Comparison of ENCODE assay signal across 8 cellular contexts in the genomic region with DNA sequence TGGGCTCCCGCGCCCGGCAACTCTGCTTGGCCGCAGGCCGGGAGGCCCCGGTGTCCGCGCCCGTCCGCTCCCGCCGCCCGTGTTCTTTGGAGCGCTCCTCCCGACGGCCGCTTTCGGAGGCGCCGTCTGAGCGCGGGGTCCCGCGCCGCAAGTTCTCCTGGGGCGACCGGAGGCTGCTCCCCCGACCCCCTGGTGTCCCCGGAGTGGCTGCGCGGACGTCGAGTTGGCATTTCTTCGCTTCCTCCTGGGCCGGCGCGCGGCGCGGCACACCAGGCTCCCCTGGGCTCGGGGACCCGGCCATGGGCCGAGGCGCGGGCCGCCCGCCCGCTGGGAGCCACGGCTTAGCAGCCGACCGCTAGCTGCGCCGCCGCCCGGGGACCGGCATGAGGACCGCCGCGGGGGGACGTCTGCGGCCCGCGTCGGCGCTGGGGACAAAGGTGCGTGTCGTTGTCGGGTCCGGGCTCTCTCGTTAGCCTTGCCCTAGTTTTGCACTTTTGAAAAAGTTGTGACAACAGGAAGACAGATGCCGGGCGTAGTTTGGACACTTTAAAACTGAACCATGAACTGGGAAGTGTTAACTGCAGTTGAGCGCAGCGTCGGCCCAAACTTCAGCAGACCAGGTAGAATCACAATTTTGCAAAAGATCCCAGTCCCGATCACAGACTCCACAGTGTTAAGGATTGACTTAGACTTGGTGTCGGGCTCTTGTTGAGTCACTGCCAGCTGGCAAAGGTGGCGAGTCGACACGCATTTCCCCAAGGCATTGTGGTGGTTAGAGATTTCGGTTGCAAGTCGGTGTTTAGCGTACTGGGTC. TPM values are rescaled to one million over a fixed set of nuclear protein-coding genes. Genes with fewer than 3 reads are reported as not detected.
DNase-seq lines count a peak whose midpoint lies in the region; ATAC-seq and TF ChIP-seq lines count a peak whose summit lies in the region.

No MANE protein-coding gene starts in this region.

- WGBS in neuronal stem cell (ENCODE audit: extremely low coverage in 2 of 2, insufficient read length in 2 of 2, insufficient replicate concordance in 1 of 2), 2 donors: no CpG with 5 or more reads among the region's 83 CpGs

- peak overlapping the region; percentile 58 for H2BK15ac ChIP-seq in neuronal stem cell (ENCODE audit: low read length)

- no peaks in the 10 kb centered on the region for H3K9me3 ChIP-seq in neuronal stem cell (replicated peaks in 1 of 2; ENCODE audit: control insufficient read depth in 2 of 2, insufficient read depth in 1 of 2, low read depth in 1 of 2, low read length in 2 of 2)

- H2AK5ac ChIP-seq in neuronal stem cell (ENCODE audit: low read depth, low read length): no peak overlapping the region

- peaks cover 15% of the 10 kb centered on the region for H3K79me1 ChIP-seq in neuronal stem cell (ENCODE audit: low read depth, low read length)

- H2BK12ac ChIP-seq in neuronal stem cell (ENCODE audit: low read length): no peak overlapping the region

- H3K4me3 Mint-ChIP-seq in type B pancreatic cell: peak overlapping the region; percentile 90

- H4K91ac ChIP-seq in neuronal stem cell (ENCODE audit: low read depth, low read length, poor library complexity): no peak overlapping the region

- H3K27me3 Mint-ChIP-seq in type B pancreatic cell: no peaks in the 10 kb centered on the region

- H2BK5ac ChIP-seq in neuronal stem cell (ENCODE audit: low read length): peak overlapping the region; percentile 24

- no peak overlapping the region for H3K4ac ChIP-seq in neuronal stem cell (ENCODE audit: low read length)

- H3K27me3 ChIP-seq in foreskin keratinocyte: no peaks in the 10 kb centered on the region
- H3K27me3 ChIP-seq in neuronal stem cell (ENCODE audit: control insufficient read depth in 3 of 3, insufficient read depth in 3 of 3, low read depth in 1 of 3, low read length in 3 of 3): no peaks in the 10 kb centered on the region

- H3K4me1 ChIP-seq in foreskin keratinocyte: peaks cover 28% of the 10 kb centered on the region
- peaks cover 5 to 22% of the 10 kb centered on the region in 2 donors for H3K4me1 ChIP-seq in neuronal stem cell (ENCODE audit: control insufficient read depth in 2 of 2, insufficient read depth in 1 of 2, low read depth in 1 of 2, low read length in 2 of 2)

- peak overlapping the region; percentile 93 for H3K4me2 ChIP-seq in neuronal stem cell (ENCODE audit: insufficient read depth, low read length, poor library complexity, severe bottlenecking)

- H3K36me3 ChIP-seq in neuronal stem cell (replicated peaks in 1 of 2; ENCODE audit: control insufficient read depth in 2 of 2, insufficient read depth in 2 of 2, low read length in 2 of 2): peaks cover 13 to 39% of the 10 kb centered on the region in 2 donors

- peak overlapping the region; percentile 82 for H3K14ac ChIP-seq in neuronal stem cell (ENCODE audit: low read length)

- peaks cover 13% of the 10 kb centered on the region for H3K36me3 Mint-ChIP-seq in type B pancreatic cell

- no peak overlapping the region for H2BK120ac ChIP-seq in neuronal stem cell (ENCODE audit: low read depth, low read length)

- H3K27ac ChIP-seq in foreskin keratinocyte: peak overlapping the region; percentile 54
- H3K27ac ChIP-seq in neuronal stem cell (replicated peaks; ENCODE audit: low read length): peak overlapping the region; percentile 75

- H3K9ac ChIP-seq in neuronal stem cell (ENCODE audit: low read depth, low read length, poor library complexity): peak overlapping the region; percentile 84

- ATAC-seq in HG02884 (IDR thresholded peaks at IDR 0.05; ENCODE audit: unreplicated experiment) (peak; percentile 12), foreskin keratinocyte (peak; percentile 52)

- no peak for TF ChIP-seq CTCF in foreskin keratinocyte (conservative IDR thresholded peaks at IDR 0.05)
- peak; percentile 12 for TF ChIP-seq CTCF in type B pancreatic cell (conservative IDR thresholded peaks at IDR 0.05)

- H4K8ac ChIP-seq in neuronal stem cell (ENCODE audit: low read depth, low read length): no peak overlapping the region

- peak overlapping the region; percentile 96 for H2AFZ ChIP-seq in neuronal stem cell (ENCODE audit: low read length)

- H3K27ac Mint-ChIP-seq in type B pancreatic cell: peak overlapping the region; percentile 88

- H3K23ac ChIP-seq in neuronal stem cell (ENCODE audit: low read depth, low read length, poor library complexity): peak overlapping the region; percentile 85

- DNase-seq in SIG-M5 treated with dmso at 0.1 percent for 504 hours (lab: John Stamatoyannopoulos, UW; ENCODE audit: unreplicated experiment) (peak; percentile 41), SIG-M5 (lab: John Stamatoyannopoulos, UW) (no peak), NOMO-1 treated with dmso at 0.1 percent for 144 hours (lab: John Stamatoyannopoulos, UW; ENCODE audit: unreplicated experiment) (peak; percentile 10), foreskin keratinocyte (peak in 1 of 2 donors; percentile 58), neuronal stem cell (ENCODE audit: low spot score) (peak; percentile 6), type B pancreatic cell (ENCODE audit: extremely low spot score, unreplicated experiment) (no peak)
- DNase-seq in activated T-helper 9 cell treated with anti-CD3 and anti-CD28 coated beads, Interleukin-2, amount 50 U/mL, for 16 hours (ENCODE audit: low read depth): peak; percentile 17

- H3K4me3 ChIP-seq in neuronal stem cell (ENCODE audit: low read length in 2 of 2): peak overlapping the region; percentile 87 to 88

- peak overlapping the region; percentile 89 for H3K18ac ChIP-seq in neuronal stem cell (ENCODE audit: low read length)

- no peaks in the 10 kb centered on the region for H3K9me3 Mint-ChIP-seq in type B pancreatic cell

- H3K4me1 Mint-ChIP-seq in type B pancreatic cell (ENCODE audit: unreplicated experiment): peaks cover 46% of the 10 kb centered on the region

RNA-seq across cellular contexts. Expression of gene UBN1, which starts 0.7 kb away (rescaled TPM):
- 29.8 and 29.9 TPM in 2 replicates for total RNA-seq in foreskin keratinocyte
- polyA plus RNA-seq in foreskin keratinocyte: 8.8 and 10.5 TPM in 2 replicates
- 23.1 TPM for polyA plus RNA-seq in neuronal stem cell (2013, experiment 1 of 2)
- 23.3 TPM for polyA plus RNA-seq in neuronal stem cell (2013, experiment 2 of 2)
- 39.4 and 41.4 TPM in 2 replicates for total RNA-seq in type B pancreatic cell (ENCODE audit: low replicate concordance)

RNA-seq across cellular contexts. Expression of gene GLYR1, which starts 0.9 kb away (rescaled TPM):
- 47.7 and 53.0 TPM in 2 replicates for total RNA-seq in foreskin keratinocyte
- polyA plus RNA-seq in foreskin keratinocyte: 22.3 and 29.2 TPM in 2 replicates
- 45.6 TPM for polyA plus RNA-seq in neuronal stem cell (2013, experiment 1 of 2)
- 46.1 TPM for polyA plus RNA-seq in neuronal stem cell (2013, experiment 2 of 2)
- 120 and 126 TPM in 2 replicates for total RNA-seq in type B pancreatic cell (ENCODE audit: low replicate concordance)

RNA-seq across cellular contexts. Expression of gene ROGDI, which starts 45.5 kb away (rescaled TPM):
- total RNA-seq in foreskin keratinocyte (22.5 and 23.6 TPM in 2 replicates), type B pancreatic cell (ENCODE audit: low replicate concordance) (37.6 and 39.3 TPM in 2 replicates)
- 27.3 and 27.6 TPM in 2 replicates for polyA plus RNA-seq in foreskin keratinocyte
- 20.7 TPM for polyA plus RNA-seq in neuronal stem cell (2013, experiment 1 of 2)
- polyA plus RNA-seq in neuronal stem cell (2013, experiment 2 of 2): 19.9 TPM

RNA-seq across cellular contexts. Expression of gene SMIM22, which starts 52.8 kb away (rescaled TPM):
- total RNA-seq in foreskin keratinocyte (47.9 and 80.8 TPM in 2 replicates), type B pancreatic cell (ENCODE audit: low replicate concordance) (5.0 and 7.8 TPM in 2 replicates)
- 77.8 and 118 TPM in 2 replicates for polyA plus RNA-seq in foreskin keratinocyte
- not detected for polyA plus RNA-seq in neuronal stem cell (2013, experiment 1 of 2)
- not detected for polyA plus RNA-seq in neuronal stem cell (2013, experiment 2 of 2)

RNA-seq across cellular contexts. Expression of gene SEPTIN12, which starts 59.8 kb away (rescaled TPM):
- total RNA-seq in foreskin keratinocyte (not detected in 2 replicates), type B pancreatic cell (ENCODE audit: low replicate concordance) (not detected in 2 replicates)
- polyA plus RNA-seq in foreskin keratinocyte: not detected in 2 replicates
- 0.81 TPM for polyA plus RNA-seq in neuronal stem cell (2013, experiment 1 of 2)
- 0.47 TPM for polyA plus RNA-seq in neuronal stem cell (2013, experiment 2 of 2)

Comparison
In these comparisons a context has a peak if more than half of its experiments do, and no peak if none do; other contexts are left out.
1. DNase-seq: peak in SIG-M5 treated with dmso at 0.1 percent for 504 hours (single experiment), NOMO-1 treated with dmso at 0.1 percent for 144 hours (single experiment), activated T-helper 9 cell treated with anti-CD3 and anti-CD28 coated beads, Interleukin-2, amount 50 U/mL, for 16 hours (single experiment) and neuronal stem cell (single experiment); none in SIG-M5 (single experiment) and type B pancreatic cell (single experiment).